Comparison of ENCODE assay signal across 23 cellular contexts in genomic region chr1:1175221-1176062, GRCh38. TPM values are rescaled to one million over a fixed set of nuclear protein-coding genes. Genes with fewer than 3 reads are reported as not detected.
DNase-seq lines count a peak whose midpoint lies in the region; ATAC-seq and TF ChIP-seq lines count a peak whose summit lies in the region.
"Had no signal": no experiment of that assay in that cellular context is flagged by ENCODE, and none has a peak within 500 bp of the region (broad histone marks: within the 10 kb centered on the region; RNA-seq: fewer than 3 reads in every experiment).

No MANE protein-coding gene starts in this region.

- H3K4me3 ChIP-seq in SK-N-SH (ENCODE audit: low read depth in 2 of 2, low read length in 1 of 2) = no peak overlapping the region
- H3K4me3 ChIP-seq in mucosa of descending colon = no peak overlapping the region
- H3K4me3 ChIP-seq in lower lobe of right lung = no peak overlapping the region
- H3K4me3 ChIP-seq: esophagus muscularis mucosa, left lung, right lobe of liver had no signal

- 59% methylated on average over 27 of the region's 29 CpGs for WGBS in SK-N-SH (ENCODE audit: low lambda C conversion rate)

- CTCF ChIA-PET in SK-N-SH (lab: Yijun Ruan, JAX) = interaction anchor here (1.7 kb wide), 1 partner anchor 21 kb away, joined by 3 read pairs; no protein-coding TSS in a partner anchor

- TF ChIP-seq CTCF in SK-N-SH (IDR thresholded peaks at IDR 0.05) = no peak
- no peak for TF ChIP-seq CTCF in mucosa of descending colon (IDR thresholded peaks at IDR 0.05)
- TF ChIP-seq CTCF in lower lobe of right lung (IDR thresholded peaks at IDR 0.05) = no peak

- POLR2A ChIA-PET in SK-N-SH (lab: Yijun Ruan, JAX) = interaction anchor here (0.5 kb wide), 1 partner anchor 171 kb away, joined by 3 read pairs; no protein-coding TSS in a partner anchor

- no peaks in the 10 kb centered on the region for H3K79me2 ChIP-seq in SK-N-SH (ENCODE audit: insufficient read depth)

- H3K4me1 ChIP-seq in SK-N-SH (ENCODE audit: control insufficient read depth in 1 of 2, insufficient read depth in 2 of 2, low read depth in 1 of 2, low read length in 1 of 2) (no peaks in the 10 kb centered on the region), mucosa of descending colon (ENCODE audit: low read depth) (no peaks in the 10 kb centered on the region), lower lobe of right lung (no peaks in the 10 kb centered on the region)
- H3K4me1 ChIP-seq: left lung, right lobe of liver had no signal

- H3K4me2 ChIP-seq in SK-N-SH = no peak overlapping the region

- H3K27ac ChIP-seq in SK-N-SH (ENCODE audit: low read depth in 2 of 2, low read length in 1 of 2) = no peak overlapping the region
- H3K27ac ChIP-seq in KOPT-K1 (ENCODE audit: low read depth, low read length, poor library complexity, severe bottlenecking) = peak overlapping the region; percentile 9
- no peak overlapping the region for H3K27ac ChIP-seq in lower lobe of right lung
- H3K27ac ChIP-seq: esophagus muscularis mucosa, left lung, right lobe of liver had no signal

- no peak overlapping the region for H2AFZ ChIP-seq in SK-N-SH (ENCODE audit: low read depth)

- no peak for TF ChIP-seq EP300 in SK-N-SH (IDR thresholded peaks at IDR 0.05; ENCODE audit: borderline replicate concordance in 1 of 2, low read depth in 1 of 2, low read length in 1 of 2)

- no peaks in the 10 kb centered on the region for H3F3A ChIP-seq in SK-N-SH (replicated peaks; ENCODE audit: insufficient read depth)

- no peak for TF ChIP-seq RAD21 in SK-N-SH (IDR thresholded peaks at IDR 0.05; ENCODE audit: low read length)

- H3K9me3 ChIP-seq in SK-N-SH (no peaks in the 10 kb centered on the region), KOPT-K1 (ENCODE audit: insufficient read depth, low read length, poor library complexity, severe bottlenecking) (no peaks in the 10 kb centered on the region), mucosa of descending colon (no peaks in the 10 kb centered on the region), lower lobe of right lung (no peaks in the 10 kb centered on the region)
- H3K9me3 ChIP-seq: esophagus muscularis mucosa, left lung, right lobe of liver had no signal

- H3K9me2 ChIP-seq in SK-N-SH = no peaks in the 10 kb centered on the region

- no peaks in the 10 kb centered on the region for H3K27me3 ChIP-seq in SK-N-SH (ENCODE audit: insufficient read depth)
- H3K27me3 ChIP-seq in lower lobe of right lung (ENCODE audit: low read depth) = peaks cover 64% of the 10 kb centered on the region

- DNase-seq in SK-N-SH = peak; percentile 28
- DNase-seq in NCI-H748 treated with DMSO at 0.1 percent for 48 hours (lab: John Stamatoyannopoulos, UW) = peak; percentile 31
- DNase-seq in mucosa of descending colon = peak in 2 of 3 donors; percentile 26 to 36
- DNase-seq in lower lobe of right lung = no peak
- DNase-seq: activated CD4-positive, alpha-beta T cell treated with anti-CD3 and anti-CD28 coated beads, Interleukin-2, amount 10 ng/mL, durations not matched to agents 24 days and 14 days; activated CD8-positive, alpha-beta memory T cell treated with anti-CD3 and anti-CD28 coated beads, Interleukin-2, amount 50 U/mL, for 4 hours; activated effector memory CD4-positive, alpha-beta T cell treated with anti-CD3 and anti-CD28 coated beads, Interleukin-2, amount 50 U/mL, for 16 hours; amygdala; CD4-positive, alpha-beta T cell; HCEC 1CT; Karpas-422; NCI-H69 had no signal

- no peaks in the 10 kb centered on the region for H4K20me1 ChIP-seq in SK-N-SH (ENCODE audit: insufficient read depth)

- H3K36me3 ChIP-seq in SK-N-SH (replicated peaks in 1 of 2; ENCODE audit: control insufficient read depth in 1 of 2, insufficient read depth in 2 of 2, low read length in 1 of 2) (no peaks in the 10 kb centered on the region), KOPT-K1 (ENCODE audit: insufficient read depth, low read length) (no peaks in the 10 kb centered on the region), mucosa of descending colon (ENCODE audit: low read depth) (no peaks in the 10 kb centered on the region), lower lobe of right lung (no peaks in the 10 kb centered on the region)
- H3K36me3 ChIP-seq: esophagus muscularis mucosa, left lung, right lobe of liver had no signal

- no peak overlapping the region for H3K9ac ChIP-seq in SK-N-SH

- no peak for ATAC-seq in SK-N-SH treated with all-trans-retinoic acid at 6 μM for 48 hours
- no peak for ATAC-seq in mucosa of descending colon
- ATAC-seq in HG02588 (IDR thresholded peaks at IDR 0.05; ENCODE audit: unreplicated experiment) = no peak
- no peak for ATAC-seq in GM19395 (IDR thresholded peaks at IDR 0.05; ENCODE audit: unreplicated experiment)
- no peak for ATAC-seq in lower lobe of right lung
- ATAC-seq: left lung, Panc1, right lobe of liver had no signal

- intact Hi-C loops in mucosa of descending colon (cut with DNase I, micrococcal nuclease) (no loop called here), lower lobe of right lung (cut with DNase I) (no loop called here)

TF ChIP-seq in SK-N-SH, 30 proteins besides CTCF, POLR2A, EP300 and RAD21 (continues in another document):
- TF ChIP-seq MEF2A (IDR thresholded peaks at IDR 0.05; ENCODE audit: borderline replicate concordance, low read depth) (no peak), SIN3A (IDR thresholded peaks at IDR 0.05; ENCODE audit: borderline replicate concordance, low read depth, low read length) (no peak), YY1 (IDR thresholded peaks at IDR 0.05; ENCODE audit: low read depth) (no peak), JUND (IDR thresholded peaks at IDR 0.05) (no peak), NFIC (IDR thresholded peaks at IDR 0.05; ENCODE audit: borderline replicate concordance) (no peak), SMC3 (IDR thresholded peaks at IDR 0.05; ENCODE audit: low read depth, low read length) (no peak), GATA2 (CRISPR knock-in tag; IDR thresholded peaks at IDR 0.05) (no peak), MXI1 (IDR thresholded peaks at IDR 0.05; ENCODE audit: low read depth, low read length) (no peak), PBX3 (IDR thresholded peaks at IDR 0.05) (no peak), RXRA (IDR thresholded peaks at IDR 0.05; ENCODE audit: borderline replicate concordance, low read depth) (no peak)

TF ChIP-seq in SK-N-SH treated with all-trans-retinoic acid at 6 μM for 48 hours, 23 proteins besides CTCF, POLR2A, EP300 and RAD21 (continues in another document):
- TF ChIP-seq ZNF70 (CRISPR knock-in tag; IDR thresholded peaks at IDR 0.05) = no peak
- TF ChIP-seq ISL1 (CRISPR knock-in tag; IDR thresholded peaks at IDR 0.05) = no peak
- no peak for TF ChIP-seq ZNF565 (CRISPR knock-in tag; conservative IDR thresholded peaks at IDR 0.05; ENCODE audit: low read depth)
- no peak for TF ChIP-seq RARB (CRISPR knock-in tag; IDR thresholded peaks at IDR 0.05)
- no peak for TF ChIP-seq ZFP3 (CRISPR knock-in tag; IDR thresholded peaks at IDR 0.05)
- TF ChIP-seq CSRNP3 (CRISPR knock-in tag; IDR thresholded peaks at IDR 0.05) = no peak
- no peak for TF ChIP-seq ARNTL (CRISPR knock-in tag; IDR thresholded peaks at IDR 0.05; ENCODE audit: borderline replicate concordance, low read depth)
- TF ChIP-seq OSR1 (CRISPR knock-in tag; IDR thresholded peaks at IDR 0.05) = no peak

RNA-seq across cellular contexts. Expression of gene TTLL10, which starts 1.8 kb away (rescaled TPM):
- not detected in 2 replicates for polyA plus RNA-seq in SK-N-SH (2012; rRNA removed)
- not detected in 2 replicates for polyA plus RNA-seq in SK-N-SH (2012; cell fraction: cytosol; rRNA removed)
- polyA plus RNA-seq in SK-N-SH (2012; cell fraction: nucleus; rRNA removed) = not detected in 2 replicates
- 1 to 10 TPM in 2 of 3 donors, under 1 TPM in 1; 0.32 to 4.4 (median 1.8) TPM for total RNA-seq in mucosa of descending colon
- 6.6 TPM for total RNA-seq in lower lobe of right lung
- total RNA-seq: A673; activated CD4-positive, alpha-beta T cell treated with anti-CD3 and anti-CD28 coated beads, Interleukin-2, amount 10 ng/mL, durations not matched to agents 24 days and 14 days; glomerular endothelial cell; right lobe of liver had no signal

RNA-seq across cellular contexts. Expression of gene TNFRSF18, which starts 30.9 kb away (rescaled TPM):
- 0.05 TPM in 1 of 2 replicates, not detected in the other for polyA plus RNA-seq in SK-N-SH (2012; rRNA removed)
- polyA plus RNA-seq in SK-N-SH (2012; cell fraction: cytosol; rRNA removed) = 0.03 and 0.06 TPM in 2 replicates
- 0.41 TPM in 1 of 2 replicates, not detected in the other for polyA plus RNA-seq in SK-N-SH (2012; cell fraction: nucleus; rRNA removed)
- total RNA-seq in mucosa of descending colon = 1 to 10 TPM; 1.6 to 2.2 (median 2.2) TPM
- 0.47 TPM for total RNA-seq in lower lobe of right lung
- total RNA-seq: HT-29 had no signal

RNA-seq across cellular contexts. Expression of gene TNFRSF4, which starts 38.5 kb away (rescaled TPM):
- not detected in 2 replicates for polyA plus RNA-seq in SK-N-SH (2012; rRNA removed)
- polyA plus RNA-seq in SK-N-SH (2012; cell fraction: cytosol; rRNA removed) = not detected in 2 replicates
- 0.08 and 0.13 TPM in 2 replicates for polyA plus RNA-seq in SK-N-SH (2012; cell fraction: nucleus; rRNA removed)
- 1 to 10 TPM in 1 of 3 donors, under 1 TPM in 2; 0.69 to 1.2 (median 0.80) TPM for total RNA-seq in mucosa of descending colon
- total RNA-seq in lower lobe of right lung = 3.0 TPM
- total RNA-seq: HT-29 had no signal

RNA-seq across cellular contexts. Expression of gene SDF4, which starts 56.4 kb away (rescaled TPM):
- 182 and 265 TPM in 2 replicates for polyA plus RNA-seq in SK-N-SH (2012; rRNA removed)
- polyA plus RNA-seq in SK-N-SH (2012; cell fraction: cytosol; rRNA removed) = 160 and 235 TPM in 2 replicates
- polyA plus RNA-seq in SK-N-SH (2012; cell fraction: nucleus; rRNA removed) = 199 and 219 TPM in 2 replicates
- 100 to 1,000 TPM; 169 to 257 (median 226) TPM for total RNA-seq in mucosa of descending colon
- 127 TPM for total RNA-seq in lower lobe of right lung

RNA-seq across cellular contexts. Expression of gene B3GALT6, which starts 56.6 kb away (rescaled TPM):
- 32.0 and 38.8 TPM in 2 replicates for polyA plus RNA-seq in SK-N-SH (2012; rRNA removed)
- polyA plus RNA-seq in SK-N-SH (2012; cell fraction: cytosol; rRNA removed) = 28.3 and 34.5 TPM in 2 replicates
- 18.1 and 18.7 TPM in 2 replicates for polyA plus RNA-seq in SK-N-SH (2012; cell fraction: nucleus; rRNA removed)
- 10 to 100 TPM in 1 of 3 donors, 1 to 10 TPM in 2; 7.3 to 12.5 (median 9.0) TPM for total RNA-seq in mucosa of descending colon
- total RNA-seq in lower lobe of right lung = 13.7 TPM
